In the genomic region with DNA sequence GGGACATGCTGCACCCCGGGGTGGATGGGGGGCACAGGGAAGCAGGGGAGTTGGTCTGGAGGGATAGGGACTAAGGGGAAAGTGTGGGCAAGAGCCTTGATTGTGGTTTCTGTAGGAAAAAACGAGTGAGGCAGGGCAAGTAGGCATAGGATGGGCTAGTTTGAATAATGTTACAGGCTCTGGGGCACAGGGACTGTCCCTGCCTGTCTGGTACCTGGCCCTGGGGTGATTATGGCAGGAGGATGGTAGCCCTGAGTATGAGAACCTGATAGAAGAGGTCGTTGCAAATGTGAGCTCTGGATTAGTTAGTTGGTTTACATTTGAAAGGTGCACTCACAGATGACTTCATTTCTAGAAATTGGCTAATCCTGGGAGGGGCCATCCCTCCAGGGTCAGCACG, we compare ENCODE assay signal across 25 cellular contexts. TPM values are rescaled to one million over a fixed set of nuclear protein-coding genes. Genes with fewer than 3 reads are reported as not detected.
DNase-seq lines count a peak whose midpoint lies in the region; ATAC-seq and TF ChIP-seq lines count a peak whose summit lies in the region.
"Had no signal": no experiment of that assay in that cellular context is flagged by ENCODE, and none has a peak within 500 bp of the region (broad histone marks: within the 10 kb centered on the region; RNA-seq: fewer than 3 reads in every experiment).

No MANE protein-coding gene starts in this region.

- H3K27me3 ChIP-seq in IMR-90 (ENCODE audit: control insufficient read depth, insufficient read depth, low read length): no peaks in the 10 kb centered on the region
- H3K27me3 ChIP-seq: neural progenitor cell, tibial artery had no signal

- no peak overlapping the region for H2BK5ac ChIP-seq in IMR-90 (ENCODE audit: low read depth, low read length, poor library complexity, severe bottlenecking)

- H3K23ac ChIP-seq in IMR-90 (ENCODE audit: low read depth, low read length): no peak overlapping the region

- CTCF ChIA-PET in activated naive CD4-positive, alpha-beta T cell treated with anti-CD3 and anti-CD28 coated beads for 36 hours (lab: Charles Lee): no interaction called here
- CTCF ChIA-PET in IMR-90 (lab: Yijun Ruan, JAX): no interaction called here

- H3K9me1 ChIP-seq in IMR-90 (ENCODE audit: insufficient read depth, low read length): peaks cover 6% of the 10 kb centered on the region; the same call in 1 of the 2 replicates

- H3K4me1 Mint-ChIP-seq in activated naive CD4-positive, alpha-beta T cell treated with anti-CD3 and anti-CD28 coated beads for 36 hours (ENCODE audit: low read depth): peaks cover 14% of the 10 kb centered on the region
- H3K4me1 Mint-ChIP-seq in activated naive CD8-positive, alpha-beta T cell treated with anti-CD3 and anti-CD28 coated beads, Interleukin-2, amount 50 U/mL, for 24 hours: peaks cover 41% of the 10 kb centered on the region
- H3K4me1 Mint-ChIP-seq: activated CD4-positive, alpha-beta T cell treated with anti-CD3 and anti-CD28 coated beads, Interleukin-2, amount 10 ng/mL, durations not matched to agents 7 days and 5 days; activated naive CD4-positive, alpha-beta T cell treated with anti-CD3 and anti-CD28 coated beads, Interleukin-2, amount 50 U/mL, for 24 hours; GM23338; memory B cell; neural progenitor cell had no signal

- in situ Hi-C loops in IMR-90 (cut with MboI; ENCODE audit: low sequenced_read_pairs): no loop called here

- peaks cover 7% of the 10 kb centered on the region for H3K36me3 Mint-ChIP-seq in activated naive CD4-positive, alpha-beta T cell treated with anti-CD3 and anti-CD28 coated beads for 36 hours (ENCODE audit: low read depth)
- H3K36me3 Mint-ChIP-seq in activated naive CD8-positive, alpha-beta T cell treated with anti-CD3 and anti-CD28 coated beads, Interleukin-2, amount 50 U/mL, for 24 hours (ENCODE audit: low read depth): peaks cover 15% of the 10 kb centered on the region

- peaks cover 11% of the 10 kb centered on the region for H3K4me1 ChIP-seq in IMR-90 (ENCODE audit: control insufficient read depth, insufficient read depth, low read length)
- H3K4me1 ChIP-seq: neural progenitor cell, tibial artery had no signal

- peak overlapping the region; percentile 4; the same call in 1 of the 2 replicates for H2BK20ac ChIP-seq in IMR-90 (ENCODE audit: low read depth, low read length)

- no TSS peak for BruUV-seq in IMR-90 (replicated peaks; lab: Mats Ljungman, UMichigan)

- H2AK9ac ChIP-seq in IMR-90 (replicated peaks; ENCODE audit: low read depth, low read length, poor library complexity): no peak overlapping the region

- peaks cover 22% of the 10 kb centered on the region for H3K9me3 Mint-ChIP-seq in activated naive CD4-positive, alpha-beta T cell treated with anti-CD3 and anti-CD28 coated beads for 36 hours
- H3K9me3 Mint-ChIP-seq in activated naive CD8-positive, alpha-beta T cell treated with anti-CD3 and anti-CD28 coated beads, Interleukin-2, amount 50 U/mL, for 24 hours: peaks cover 19% of the 10 kb centered on the region

- H2BK15ac ChIP-seq in IMR-90 (ENCODE audit: low read depth, low read length): no peak overlapping the region

- no peak overlapping the region for H3K14ac ChIP-seq in IMR-90 (replicated peaks; ENCODE audit: low read depth, low read length)

- H3K4ac ChIP-seq in IMR-90 (ENCODE audit: low read depth, low read length): no peak overlapping the region

- no peak overlapping the region for H4K8ac ChIP-seq in IMR-90 (ENCODE audit: low read depth in 2 of 2, low read length in 2 of 2)

- intact Hi-C loops in activated naive CD4-positive, alpha-beta T cell treated with anti-CD3 and anti-CD28 coated beads for 36 hours (cut with micrococcal nuclease): no loop called here
- intact Hi-C loops in IMR-90 (cut with micrococcal nuclease): no loop called here

- H3K27me3 Mint-ChIP-seq in activated naive CD4-positive, alpha-beta T cell treated with anti-CD3 and anti-CD28 coated beads for 36 hours (ENCODE audit: low read depth): no peaks in the 10 kb centered on the region
- H3K27me3 Mint-ChIP-seq in activated naive CD8-positive, alpha-beta T cell treated with anti-CD3 and anti-CD28 coated beads, Interleukin-2, amount 50 U/mL, for 24 hours: no peaks in the 10 kb centered on the region
- H3K27me3 Mint-ChIP-seq: activated naive CD4-positive, alpha-beta T cell treated with anti-CD3 and anti-CD28 coated beads, Interleukin-2, amount 50 U/mL, for 24 hours; CD4-positive, alpha-beta T cell had no signal

- no peak overlapping the region for H4K5ac ChIP-seq in IMR-90 (ENCODE audit: low read depth, low read length)

- dilution Hi-C loops in IMR-90 (cut with HindIII; ENCODE audit: low sequenced_read_pairs, unreplicated experiment): no loop called here

- H3K79me1 ChIP-seq in IMR-90 (ENCODE audit: low read depth in 1 of 2, low read length in 2 of 2): no peaks in the 10 kb centered on the region

- H3K9ac ChIP-seq in IMR-90 (ENCODE audit: low read depth, low read length): no peak overlapping the region
- H3K9ac ChIP-seq: neural progenitor cell had no signal

- WGBS in IMR-90 (ENCODE audit: extremely low coverage in 2 of 2, insufficient read length in 1 of 2), 2 experiments: 71% methylated on average over 2 of the region's 4 CpGs; no CpG with 5 or more reads in 1 of the 2 experiments

- no peak; the same call in 1 of the 2 replicates for ATAC-seq in IMR-90 (ENCODE audit: low read depth)
- ATAC-seq in activated naive CD8-positive, alpha-beta T cell treated with anti-CD3 and anti-CD28 coated beads, Interleukin-2, amount 50 U/mL, for 24 hours: peak; percentile 94
- ATAC-seq: GM23338, sciatic nerve, SK-N-SH treated with all-trans-retinoic acid at 6 μM for 48 hours had no signal

- H3K27ac Mint-ChIP-seq in activated naive CD4-positive, alpha-beta T cell treated with anti-CD3 and anti-CD28 coated beads for 36 hours: peak overlapping the region; percentile 59
- H3K27ac Mint-ChIP-seq in activated naive CD8-positive, alpha-beta T cell treated with anti-CD3 and anti-CD28 coated beads, Interleukin-2, amount 50 U/mL, for 24 hours: peak overlapping the region; percentile 85
- H3K27ac Mint-ChIP-seq: activated CD4-positive, alpha-beta T cell treated with anti-CD3 and anti-CD28 coated beads, Interleukin-2, amount 10 ng/mL, durations not matched to agents 7 days and 5 days; activated naive CD4-positive, alpha-beta T cell treated with anti-CD3 and anti-CD28 coated beads, Interleukin-2, amount 50 U/mL, for 24 hours; CD4-positive, alpha-beta T cell; GM23338; IgD-negative memory B cell; memory B cell had no signal

- H3K36me3 ChIP-seq in IMR-90 (ENCODE audit: control insufficient read depth, insufficient read depth, low read length): no peaks in the 10 kb centered on the region
- H3K36me3 ChIP-seq: neural progenitor cell had no signal

- H3K4me2 ChIP-seq in IMR-90 (ENCODE audit: low read depth, low read length): no peak overlapping the region; the same call in 1 of the 2 replicates
- H3K4me2 ChIP-seq: GM23338, neural progenitor cell had no signal

- no peaks in the 10 kb centered on the region for H4K20me1 ChIP-seq in IMR-90 (ENCODE audit: insufficient read depth, low read length)

- peak; percentile 19 for DNase-seq in activated naive CD4-positive, alpha-beta T cell treated with anti-CD3 and anti-CD28 coated beads for 36 hours
- no peak for DNase-seq in activated naive CD4-positive, alpha-beta T cell (lab: John Stamatoyannopoulos, UW)
- DNase-seq in IMR-90 (peak; percentile 19), COR-L47 (lab: John Stamatoyannopoulos, UW) (no peak), hepatic stellate cell (ENCODE audit: low spot score) (no peak), AG20443 (ENCODE audit: low spot score) (no peak)
- peak; percentile 34 for DNase-seq in activated naive CD8-positive, alpha-beta T cell treated with anti-CD3 and anti-CD28 coated beads, Interleukin-2, amount 50 U/mL, for 24 hours
- peak; percentile 44 for DNase-seq in stimulated activated CD8-positive, alpha-beta memory T cell treated with anti-CD3 and anti-CD28 coated beads, Interleukin-4, amount 100 ng/mL, for 48 hours
- DNase-seq: activated CD4-positive, alpha-beta T cell treated with anti-CD3 and anti-CD28 coated beads, Interleukin-2, amount 10 ng/mL, durations not matched to agents 7 days and 5 days; CD4-positive, alpha-beta T cell; NCI-H1092; NCI-H1694 treated with DMSO at 0.1 percent for 48 hours; RPMI8226; stimulated activated CD4-positive, alpha-beta T cell treated with anti-CD3 and anti-CD28 coated beads, Interleukin-12 subunit alpha, Interleukin-12 subunit beta, amount 100 ng/mL, for 4 hours; T-helper 2 cell had no signal

- no peak for TF ChIP-seq RAD21 in IMR-90 (IDR thresholded peaks at IDR 0.05; ENCODE audit: low read length)

- no peak for TF ChIP-seq POLR2A in IMR-90 (IDR thresholded peaks at IDR 0.05; ENCODE audit: low read depth, low read length)

- peak overlapping the region; percentile 14; the same call in 1 of the 2 replicates for H2BK120ac ChIP-seq in IMR-90 (ENCODE audit: low read depth, low read length)

- no peak overlapping the region for H3K56ac ChIP-seq in IMR-90 (ENCODE audit: extremely low read depth, insufficient read depth, low read length)

- H4K91ac ChIP-seq in IMR-90 (ENCODE audit: insufficient read depth, low read depth, low read length): peak overlapping the region; percentile 32; the same call in 1 of the 2 replicates

- no peak overlapping the region for H3K4me3 ChIP-seq in IMR-90 (ENCODE audit: insufficient read depth, low read depth, low read length)
- H3K4me3 ChIP-seq: GM23338, neural progenitor cell, tibial artery had no signal

- peaks cover 9% of the 10 kb centered on the region for H3K9me3 ChIP-seq in IMR-90 (ENCODE audit: control insufficient read depth, insufficient read depth, low read length)

- no peak for TF ChIP-seq CTCF in IMR-90 (conservative IDR thresholded peaks at IDR 0.05; ENCODE audit: low read depth, low read length)

- 0 out of 2 replicates have a peak overlapping the region, but pooled peaks have one; percentile 10 for H2AK5ac ChIP-seq in IMR-90 (ENCODE audit: low read depth, low read length)

- no peak overlapping the region for H3K4me3 Mint-ChIP-seq in activated naive CD4-positive, alpha-beta T cell treated with anti-CD3 and anti-CD28 coated beads for 36 hours
- H3K4me3 Mint-ChIP-seq in activated naive CD8-positive, alpha-beta T cell treated with anti-CD3 and anti-CD28 coated beads, Interleukin-2, amount 50 U/mL, for 24 hours: peak overlapping the region; percentile 28
- H3K4me3 Mint-ChIP-seq: activated CD4-positive, alpha-beta T cell treated with anti-CD3 and anti-CD28 coated beads, Interleukin-2, amount 10 ng/mL, durations not matched to agents 7 days and 5 days; activated naive CD4-positive, alpha-beta T cell treated with anti-CD3 and anti-CD28 coated beads, Interleukin-2, amount 50 U/mL, for 24 hours; CD4-positive, alpha-beta T cell; GM23338; memory B cell; neural progenitor cell had no signal

- no peak overlapping the region for H3K18ac ChIP-seq in IMR-90 (ENCODE audit: low read depth, low read length)

- H2AFZ ChIP-seq in IMR-90 (replicated peaks; ENCODE audit: low read length, poor library complexity): peak overlapping the region; percentile 6
- H2AFZ ChIP-seq: GM23338, neural progenitor cell had no signal

- H3K27ac ChIP-seq in IMR-90 (ENCODE audit: insufficient read depth, low read length): peak overlapping the region; percentile 28; the same call in 1 of the 2 replicates
- H3K27ac ChIP-seq: neural progenitor cell, tibial artery had no signal

- POLR2A ChIA-PET in IMR-90 (lab: Charles Lee; ENCODE audit: unreplicated experiment): no interaction called here

RNA-seq across cellular contexts. Expression of a gene that starts 11.4 kb away (rescaled TPM):
- total RNA-seq in activated naive CD4-positive, alpha-beta T cell treated with anti-CD3 and anti-CD28 coated beads for 36 hours: under 1 TPM; 0.12 to 0.17 TPM
- total RNA-seq in IMR-90 (2012; rRNA removed): under 0.01 and 0.28 TPM in 2 replicates
- polyA plus RNA-seq in IMR-90 (2012; rRNA removed): 0.05 and 0.07 TPM in 2 replicates
- 0.02 and 0.03 TPM in 2 replicates for polyA plus RNA-seq in IMR-90 (2012; cell fraction: cytosol; rRNA removed)
- 0.56 and 0.64 TPM in 2 replicates for polyA plus RNA-seq in IMR-90 (2012; cell fraction: nucleus; rRNA removed; ENCODE audit: low replicate concordance)
- total RNA-seq: Daoy, dermis microvascular lymphatic vessel endothelial cell had no signal
- polyA plus RNA-seq: GM23338, IgD-negative memory B cell had no signal

Comparison
In these comparisons a context has a peak if more than half of its experiments do, and no peak if none do; other contexts are left out.
1. DNase-seq: peak in activated naive CD4-positive, alpha-beta T cell treated with anti-CD3 and anti-CD28 coated beads for 36 hours (single experiment), IMR-90 (single experiment), activated naive CD8-positive, alpha-beta T cell treated with anti-CD3 and anti-CD28 coated beads, Interleukin-2, amount 50 U/mL, for 24 hours (single experiment) and stimulated activated CD8-positive, alpha-beta memory T cell treated with anti-CD3 and anti-CD28 coated beads, Interleukin-4, amount 100 ng/mL, for 48 hours (single experiment); none in activated naive CD4-positive, alpha-beta T cell (0 of 4), COR-L47 (single experiment), hepatic stellate cell (single experiment) and AG20443 (single experiment).